ENCODE assay signal across 12 cellular contexts in the genomic region with DNA sequence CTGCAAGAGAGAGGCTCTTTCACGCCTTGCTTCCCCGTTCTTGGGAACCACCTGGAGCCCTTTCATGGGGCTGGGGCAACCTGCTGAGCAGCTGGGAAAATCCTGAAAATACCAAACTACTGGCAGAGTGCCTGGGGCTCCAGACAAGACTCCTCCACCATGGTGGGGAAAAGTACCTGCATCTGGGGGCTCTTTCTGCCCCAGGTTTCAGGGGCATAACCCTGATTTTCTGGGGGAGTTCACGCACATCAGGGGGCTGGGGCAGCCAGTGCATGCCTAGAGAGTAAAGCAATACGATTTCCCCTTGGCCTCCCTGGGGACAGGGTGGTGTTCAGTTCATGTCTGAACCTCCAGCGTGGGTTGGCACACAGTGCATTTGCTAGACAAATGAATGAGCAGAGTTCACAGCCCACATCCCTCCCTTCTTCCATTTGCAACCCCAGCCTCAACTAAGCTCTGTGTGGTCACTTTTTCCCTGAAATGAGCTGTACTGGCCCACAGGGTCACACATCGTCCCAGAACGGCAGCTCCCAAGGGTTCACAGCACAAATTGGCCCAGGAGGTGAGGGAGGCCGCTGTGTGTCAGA. TPM values are rescaled to one million over a fixed set of nuclear protein-coding genes. Genes with fewer than 3 reads are reported as not detected.
DNase-seq lines count a peak whose midpoint lies in the region; ATAC-seq and TF ChIP-seq lines count a peak whose summit lies in the region.
"Had no signal": no experiment of that assay in that cellular context is flagged by ENCODE, and none has a peak within 500 bp of the region (broad histone marks: within the 10 kb centered on the region; RNA-seq: fewer than 3 reads in every experiment).

No MANE protein-coding gene starts in this region.

- H3K27me3 ChIP-seq in BLaER1 treated with 17β-estradiol and CSF1 and Interleukin-3, amounts not matched to agents 10 nM and 100 nM = no peaks in the 10 kb centered on the region

- DNase-seq in fibroblast of the aortic adventitia (ENCODE audit: low read depth) (peak; percentile 71), CD14-positive monocyte (ENCODE audit: low spot score) (no peak), putamen (ENCODE audit: low spot score) (no peak)
- no peak for DNase-seq in activated CD4-positive, alpha-beta T cell treated with anti-CD3 and anti-CD28 coated beads for 4 hours

- H3K9me3 Mint-ChIP-seq in CD14-positive monocyte = peaks cover 0 to 2% (median 0%) of the 10 kb centered on the region in 7 donors
- H3K9me3 Mint-ChIP-seq: activated naive CD4-positive, alpha-beta T cell treated with anti-CD3 and anti-CD28 coated beads, Interleukin-2, amount 50 U/mL, for 72 hours had no signal

- H4K20me1 ChIP-seq in BLaER1 treated with 17β-estradiol and CSF1 and Interleukin-3, amounts not matched to agents 10 nM and 100 nM = no peaks in the 10 kb centered on the region

- H3K27ac ChIP-seq in BLaER1 treated with 17β-estradiol and CSF1 and Interleukin-3, amounts not matched to agents 10 nM and 100 nM = peak overlapping the region in 8 of 11 experiments; percentile 29 to 60 (median 42); a peak in 12 of 22 replicates

- no peaks in the 10 kb centered on the region for H3K9me3 ChIP-seq in BLaER1 treated with 17β-estradiol and CSF1 and Interleukin-3, amounts not matched to agents 10 nM and 100 nM (replicated peaks in 1 of 11)

- H3K36me3 ChIP-seq in BLaER1 treated with 17β-estradiol and CSF1 and Interleukin-3, amounts not matched to agents 10 nM and 100 nM = no peaks in the 10 kb centered on the region

- H3K4me1 Mint-ChIP-seq in CD14-positive monocyte = peaks cover 10% of the 10 kb centered on the region

- H3K4me3 ChIP-seq in BLaER1 treated with 17β-estradiol and CSF1 and Interleukin-3, amounts not matched to agents 10 nM and 100 nM = no peak overlapping the region
- H3K4me3 ChIP-seq in fibroblast of the aortic adventitia (ENCODE audit: low read depth, low read length) = no peak overlapping the region

- H3K4me1 ChIP-seq in BLaER1 treated with 17β-estradiol and CSF1 and Interleukin-3, amounts not matched to agents 10 nM and 100 nM = peaks cover 13 to 62% (median 40%) of the 10 kb centered on the region in 10 experiments

- H3K4me2 ChIP-seq in BLaER1 treated with 17β-estradiol and CSF1 and Interleukin-3, amounts not matched to agents 10 nM and 100 nM = peak overlapping the region; percentile 32 to 86 (median 72)

- TF ChIP-seq CTCF in fibroblast of the aortic adventitia (IDR thresholded peaks at IDR 0.05; ENCODE audit: insufficient read depth, low read length) (no peak), CD14-positive monocyte (IDR thresholded peaks at IDR 0.05) (no peak)

- no peaks in the 10 kb centered on the region for H3K36me3 Mint-ChIP-seq in CD14-positive monocyte
- H3K36me3 Mint-ChIP-seq: activated naive CD4-positive, alpha-beta T cell treated with anti-CD3 and anti-CD28 coated beads, Interleukin-2, amount 50 U/mL, for 72 hours had no signal

- no peak overlapping the region for H3K4me3 Mint-ChIP-seq in CD14-positive monocyte

- no peak overlapping the region for H3K27ac Mint-ChIP-seq in CD14-positive monocyte
- H3K27ac Mint-ChIP-seq: activated naive CD4-positive, alpha-beta T cell treated with anti-CD3 and anti-CD28 coated beads, Interleukin-2, amount 50 U/mL, for 72 hours had no signal

- H3K27me3 Mint-ChIP-seq in CD14-positive monocyte (ENCODE audit: low read depth in 3 of 3) = peaks cover 1 to 2% (median 1%) of the 10 kb centered on the region in 3 donors

- H3K9ac ChIP-seq in BLaER1 treated with 17β-estradiol and CSF1 and Interleukin-3, amounts not matched to agents 10 nM and 100 nM = peak overlapping the region in 4 of 11 experiments; percentile 13 to 32 (median 27); a peak in 4 of 22 replicates

- intact Hi-C loops in CD14-positive monocyte (cut with micrococcal nuclease) = no loop called here

- ATAC-seq in GM21381 (IDR thresholded peaks at IDR 0.05; ENCODE audit: unreplicated experiment) (peak; percentile 56), HG03432 (IDR thresholded peaks at IDR 0.05; ENCODE audit: unreplicated experiment) (peak; percentile 84), HG03025 (IDR thresholded peaks at IDR 0.05; ENCODE audit: low FRiP score, unreplicated experiment) (no peak)
- ATAC-seq: activated naive CD4-positive, alpha-beta T cell treated with anti-CD3 and anti-CD28 coated beads, Interleukin-2, amount 50 U/mL, for 72 hours had no signal

RNA-seq across cellular contexts. Expression of a gene that starts 5.2 kb away (rescaled TPM):
- 35.5 and 41.8 TPM in 2 replicates for total RNA-seq in fibroblast of the aortic adventitia (ENCODE audit: low replicate concordance)
- polyA plus RNA-seq in CD14-positive monocyte = 1 to 10 TPM; 6.4 to 6.6 TPM

RNA-seq across cellular contexts. Expression of a gene that starts 55.3 kb away (rescaled TPM):
- 1.1 TPM in 1 of 2 replicates, not detected in the other for total RNA-seq in fibroblast of the aortic adventitia (ENCODE audit: low replicate concordance)
- not detected for polyA plus RNA-seq in CD14-positive monocyte
- total RNA-seq: activated naive CD4-positive, alpha-beta T cell treated with anti-CD3 and anti-CD28 coated beads, Interleukin-2, amount 50 U/mL, for 72 hours; lower leg skin; subcutaneous adipose tissue had no signal
- polyA plus RNA-seq: small intestine had no signal
